1 cellular context compared by ENCODE assay signal in the genomic region with DNA sequence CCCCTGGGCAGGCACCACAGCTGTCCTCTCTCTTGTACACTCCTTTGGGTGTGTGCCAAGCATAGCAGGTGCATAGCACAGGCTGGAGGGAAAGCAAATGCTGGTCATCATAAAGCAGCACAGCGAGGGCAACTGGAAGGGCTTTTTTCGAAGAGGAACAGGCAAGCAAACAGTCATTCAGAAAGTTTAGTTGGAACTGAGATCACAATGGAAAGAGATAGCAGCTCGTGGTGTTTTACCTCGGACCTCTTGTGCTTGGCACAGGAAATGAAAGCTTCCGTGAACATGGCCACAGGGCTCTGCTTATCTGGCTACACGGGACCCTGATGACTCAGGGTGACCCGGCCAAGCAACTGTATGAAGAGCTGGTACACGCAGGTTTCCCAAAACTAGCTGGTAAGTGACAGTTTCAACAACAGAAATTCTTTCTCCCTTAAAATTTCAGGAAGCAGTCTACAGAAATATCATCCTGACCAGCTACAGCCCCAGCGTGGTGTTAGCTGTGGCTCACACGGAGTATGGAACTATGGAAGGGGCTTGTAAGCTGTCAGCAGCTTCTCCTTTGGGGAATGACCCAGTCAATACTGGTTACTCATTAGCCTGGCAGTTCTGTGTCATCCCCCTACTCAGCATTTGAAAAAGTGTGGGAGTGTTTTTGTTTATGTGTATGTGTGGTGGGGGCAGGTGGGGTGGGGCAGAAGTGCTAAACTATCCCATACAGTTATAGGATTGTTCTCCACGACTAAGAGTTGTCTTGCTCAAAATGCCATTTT.
TF ChIP-seq lines count a peak whose summit lies in the region.

No MANE protein-coding gene starts in this region.

TF ChIP-seq in HepG2, 621 proteins besides CTCF, POLR2A, EP300 and RAD21 (continued from another document):
- TF ChIP-seq, protein P1, sequence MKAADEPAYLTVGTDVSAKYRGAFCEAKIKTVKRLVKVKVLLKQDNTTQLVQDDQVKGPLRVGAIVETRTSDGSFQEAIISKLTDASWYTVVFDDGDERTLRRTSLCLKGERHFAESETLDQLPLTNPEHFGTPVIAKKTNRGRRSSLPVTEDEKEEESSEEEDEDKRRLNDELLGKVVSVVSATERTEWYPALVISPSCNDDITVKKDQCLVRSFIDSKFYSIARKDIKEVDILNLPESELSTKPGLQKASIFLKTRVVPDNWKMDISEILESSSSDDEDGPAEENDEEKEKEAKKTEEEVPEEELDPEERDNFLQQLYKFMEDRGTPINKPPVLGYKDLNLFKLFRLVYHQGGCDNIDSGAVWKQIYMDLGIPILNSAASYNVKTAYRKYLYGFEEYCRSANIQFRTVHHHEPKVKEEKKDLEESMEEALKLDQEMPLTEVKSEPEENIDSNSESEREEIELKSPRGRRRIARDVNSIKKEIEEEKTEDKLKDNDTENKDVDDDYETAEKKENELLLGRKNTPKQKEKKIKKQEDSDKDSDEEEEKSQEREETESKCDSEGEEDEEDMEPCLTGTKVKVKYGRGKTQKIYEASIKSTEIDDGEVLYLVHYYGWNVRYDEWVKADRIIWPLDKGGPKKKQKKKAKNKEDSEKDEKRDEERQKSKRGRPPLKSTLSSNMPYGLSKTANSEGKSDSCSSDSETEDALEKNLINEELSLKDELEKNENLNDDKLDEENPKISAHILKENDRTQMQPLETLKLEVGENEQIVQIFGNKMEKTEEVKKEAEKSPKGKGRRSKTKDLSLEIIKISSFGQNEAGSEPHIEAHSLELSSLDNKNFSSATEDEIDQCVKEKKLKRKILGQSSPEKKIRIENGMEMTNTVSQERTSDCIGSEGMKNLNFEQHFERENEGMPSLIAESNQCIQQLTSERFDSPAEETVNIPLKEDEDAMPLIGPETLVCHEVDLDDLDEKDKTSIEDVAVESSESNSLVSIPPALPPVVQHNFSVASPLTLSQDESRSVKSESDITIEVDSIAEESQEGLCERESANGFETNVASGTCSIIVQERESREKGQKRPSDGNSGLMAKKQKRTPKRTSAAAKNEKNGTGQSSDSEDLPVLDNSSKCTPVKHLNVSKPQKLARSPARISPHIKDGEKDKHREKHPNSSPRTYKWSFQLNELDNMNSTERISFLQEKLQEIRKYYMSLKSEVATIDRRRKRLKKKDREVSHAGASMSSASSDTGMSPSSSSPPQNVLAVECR (CRISPR knock-in tag; IDR thresholded peaks at IDR 0.05; ENCODE audit: borderline replicate concordance) = peak; percentile 43; the same call in 1 of the 2 replicates
- TF ChIP-seq ZNF562 (CRISPR knock-in tag; IDR thresholded peaks at IDR 0.05; ENCODE audit: borderline replicate concordance) (no peak), ETV5 (CRISPR knock-in tag; IDR thresholded peaks at IDR 0.05; ENCODE audit: borderline replicate concordance) (peak; percentile 34; the same call in 1 of the 2 replicates), ARNT2 (CRISPR knock-in tag; IDR thresholded peaks at IDR 0.05; ENCODE audit: low read depth) (no peak), HNRNPK (IDR thresholded peaks at IDR 0.05; ENCODE audit: low read depth, low read length, poor library complexity, severe bottlenecking) (no peak)
- TF ChIP-seq, protein P2, sequence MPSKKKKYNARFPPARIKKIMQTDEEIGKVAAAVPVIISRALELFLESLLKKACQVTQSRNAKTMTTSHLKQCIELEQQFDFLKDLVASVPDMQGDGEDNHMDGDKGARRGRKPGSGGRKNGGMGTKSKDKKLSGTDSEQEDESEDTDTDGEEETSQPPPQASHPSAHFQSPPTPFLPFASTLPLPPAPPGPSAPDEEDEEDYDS (CRISPR knock-in tag; IDR thresholded peaks at IDR 0.05) = 0 out of 2 replicates have a peak, but pooled peaks have one; percentile 15
- TF ChIP-seq, protein P3, sequence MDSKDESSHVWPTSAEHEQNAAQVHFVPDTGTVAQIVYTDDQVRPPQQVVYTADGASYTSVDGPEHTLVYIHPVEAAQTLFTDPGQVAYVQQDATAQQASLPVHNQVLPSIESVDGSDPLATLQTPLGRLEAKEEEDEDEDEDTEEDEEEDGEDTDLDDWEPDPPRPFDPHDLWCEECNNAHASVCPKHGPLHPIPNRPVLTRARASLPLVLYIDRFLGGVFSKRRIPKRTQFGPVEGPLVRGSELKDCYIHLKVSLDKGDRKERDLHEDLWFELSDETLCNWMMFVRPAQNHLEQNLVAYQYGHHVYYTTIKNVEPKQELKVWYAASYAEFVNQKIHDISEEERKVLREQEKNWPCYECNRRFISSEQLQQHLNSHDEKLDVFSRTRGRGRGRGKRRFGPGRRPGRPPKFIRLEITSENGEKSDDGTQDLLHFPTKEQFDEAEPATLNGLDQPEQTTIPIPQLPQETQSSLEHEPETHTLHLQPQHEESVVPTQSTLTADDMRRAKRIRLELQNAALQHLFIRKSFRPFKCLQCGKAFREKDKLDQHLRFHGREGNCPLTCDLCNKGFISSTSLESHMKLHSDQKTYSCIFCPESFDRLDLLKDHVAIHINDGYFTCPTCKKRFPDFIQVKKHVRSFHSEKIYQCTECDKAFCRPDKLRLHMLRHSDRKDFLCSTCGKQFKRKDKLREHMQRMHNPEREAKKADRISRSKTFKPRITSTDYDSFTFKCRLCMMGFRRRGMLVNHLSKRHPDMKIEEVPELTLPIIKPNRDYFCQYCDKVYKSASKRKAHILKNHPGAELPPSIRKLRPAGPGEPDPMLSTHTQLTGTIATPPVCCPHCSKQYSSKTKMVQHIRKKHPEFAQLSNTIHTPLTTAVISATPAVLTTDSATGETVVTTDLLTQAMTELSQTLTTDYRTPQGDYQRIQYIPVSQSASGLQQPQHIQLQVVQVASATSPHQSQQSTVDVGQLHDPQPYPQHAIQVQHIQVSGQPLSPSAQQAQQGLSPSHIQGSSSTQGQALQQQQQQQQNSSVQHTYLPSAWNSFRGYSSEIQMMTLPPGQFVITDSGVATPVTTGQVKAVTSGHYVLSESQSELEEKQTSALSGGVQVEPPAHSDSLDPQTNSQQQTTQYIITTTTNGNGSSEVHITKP (CRISPR knock-in tag; IDR thresholded peaks at IDR 0.05; ENCODE audit: low read depth) = no peak
- TF ChIP-seq, protein P4, sequence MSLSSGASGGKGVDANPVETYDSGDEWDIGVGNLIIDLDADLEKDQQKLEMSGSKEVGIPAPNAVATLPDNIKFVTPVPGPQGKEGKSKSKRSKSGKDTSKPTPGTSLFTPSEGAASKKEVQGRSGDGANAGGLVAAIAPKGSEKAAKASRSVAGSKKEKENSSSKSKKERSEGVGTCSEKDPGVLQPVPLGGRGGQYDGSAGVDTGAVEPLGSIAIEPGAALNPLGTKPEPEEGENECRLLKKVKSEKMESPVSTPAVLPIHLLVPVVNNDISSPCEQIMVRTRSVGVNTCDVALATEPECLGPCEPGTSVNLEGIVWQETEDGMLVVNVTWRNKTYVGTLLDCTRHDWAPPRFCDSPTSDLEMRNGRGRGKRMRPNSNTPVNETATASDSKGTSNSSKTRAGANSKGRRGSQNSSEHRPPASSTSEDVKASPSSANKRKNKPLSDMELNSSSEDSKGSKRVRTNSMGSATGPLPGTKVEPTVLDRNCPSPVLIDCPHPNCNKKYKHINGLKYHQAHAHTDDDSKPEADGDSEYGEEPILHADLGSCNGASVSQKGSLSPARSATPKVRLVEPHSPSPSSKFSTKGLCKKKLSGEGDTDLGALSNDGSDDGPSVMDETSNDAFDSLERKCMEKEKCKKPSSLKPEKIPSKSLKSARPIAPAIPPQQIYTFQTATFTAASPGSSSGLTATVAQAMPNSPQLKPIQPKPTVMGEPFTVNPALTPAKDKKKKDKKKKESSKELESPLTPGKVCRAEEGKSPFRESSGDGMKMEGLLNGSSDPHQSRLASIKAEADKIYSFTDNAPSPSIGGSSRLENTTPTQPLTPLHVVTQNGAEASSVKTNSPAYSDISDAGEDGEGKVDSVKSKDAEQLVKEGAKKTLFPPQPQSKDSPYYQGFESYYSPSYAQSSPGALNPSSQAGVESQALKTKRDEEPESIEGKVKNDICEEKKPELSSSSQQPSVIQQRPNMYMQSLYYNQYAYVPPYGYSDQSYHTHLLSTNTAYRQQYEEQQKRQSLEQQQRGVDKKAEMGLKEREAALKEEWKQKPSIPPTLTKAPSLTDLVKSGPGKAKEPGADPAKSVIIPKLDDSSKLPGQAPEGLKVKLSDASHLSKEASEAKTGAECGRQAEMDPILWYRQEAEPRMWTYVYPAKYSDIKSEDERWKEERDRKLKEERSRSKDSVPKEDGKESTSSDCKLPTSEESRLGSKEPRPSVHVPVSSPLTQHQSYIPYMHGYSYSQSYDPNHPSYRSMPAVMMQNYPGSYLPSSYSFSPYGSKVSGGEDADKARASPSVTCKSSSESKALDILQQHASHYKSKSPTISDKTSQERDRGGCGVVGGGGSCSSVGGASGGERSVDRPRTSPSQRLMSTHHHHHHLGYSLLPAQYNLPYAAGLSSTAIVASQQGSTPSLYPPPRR (CRISPR knock-in tag; IDR thresholded peaks at IDR 0.05; ENCODE audit: borderline replicate concordance) = no peak
- TF ChIP-seq, protein P5, sequence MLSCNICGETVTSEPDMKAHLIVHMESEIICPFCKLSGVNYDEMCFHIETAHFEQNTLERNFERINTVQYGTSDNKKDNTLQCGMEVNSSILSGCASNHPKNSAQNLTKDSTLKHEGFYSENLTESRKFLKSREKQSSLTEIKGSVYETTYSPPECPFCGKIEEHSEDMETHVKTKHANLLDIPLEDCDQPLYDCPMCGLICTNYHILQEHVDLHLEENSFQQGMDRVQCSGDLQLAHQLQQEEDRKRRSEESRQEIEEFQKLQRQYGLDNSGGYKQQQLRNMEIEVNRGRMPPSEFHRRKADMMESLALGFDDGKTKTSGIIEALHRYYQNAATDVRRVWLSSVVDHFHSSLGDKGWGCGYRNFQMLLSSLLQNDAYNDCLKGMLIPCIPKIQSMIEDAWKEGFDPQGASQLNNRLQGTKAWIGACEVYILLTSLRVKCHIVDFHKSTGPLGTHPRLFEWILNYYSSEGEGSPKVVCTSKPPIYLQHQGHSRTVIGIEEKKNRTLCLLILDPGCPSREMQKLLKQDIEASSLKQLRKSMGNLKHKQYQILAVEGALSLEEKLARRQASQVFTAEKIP (CRISPR knock-in tag; IDR thresholded peaks at IDR 0.05; ENCODE audit: borderline replicate concordance) = no peak
- TF ChIP-seq, protein P6, sequence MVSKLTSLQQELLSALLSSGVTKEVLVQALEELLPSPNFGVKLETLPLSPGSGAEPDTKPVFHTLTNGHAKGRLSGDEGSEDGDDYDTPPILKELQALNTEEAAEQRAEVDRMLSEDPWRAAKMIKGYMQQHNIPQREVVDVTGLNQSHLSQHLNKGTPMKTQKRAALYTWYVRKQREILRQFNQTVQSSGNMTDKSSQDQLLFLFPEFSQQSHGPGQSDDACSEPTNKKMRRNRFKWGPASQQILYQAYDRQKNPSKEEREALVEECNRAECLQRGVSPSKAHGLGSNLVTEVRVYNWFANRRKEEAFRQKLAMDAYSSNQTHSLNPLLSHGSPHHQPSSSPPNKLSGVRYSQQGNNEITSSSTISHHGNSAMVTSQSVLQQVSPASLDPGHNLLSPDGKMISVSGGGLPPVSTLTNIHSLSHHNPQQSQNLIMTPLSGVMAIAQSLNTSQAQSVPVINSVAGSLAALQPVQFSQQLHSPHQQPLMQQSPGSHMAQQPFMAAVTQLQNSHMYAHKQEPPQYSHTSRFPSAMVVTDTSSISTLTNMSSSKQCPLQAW (CRISPR knock-in tag; IDR thresholded peaks at IDR 0.05) = peak; percentile 73
- TF ChIP-seq, protein P7, sequence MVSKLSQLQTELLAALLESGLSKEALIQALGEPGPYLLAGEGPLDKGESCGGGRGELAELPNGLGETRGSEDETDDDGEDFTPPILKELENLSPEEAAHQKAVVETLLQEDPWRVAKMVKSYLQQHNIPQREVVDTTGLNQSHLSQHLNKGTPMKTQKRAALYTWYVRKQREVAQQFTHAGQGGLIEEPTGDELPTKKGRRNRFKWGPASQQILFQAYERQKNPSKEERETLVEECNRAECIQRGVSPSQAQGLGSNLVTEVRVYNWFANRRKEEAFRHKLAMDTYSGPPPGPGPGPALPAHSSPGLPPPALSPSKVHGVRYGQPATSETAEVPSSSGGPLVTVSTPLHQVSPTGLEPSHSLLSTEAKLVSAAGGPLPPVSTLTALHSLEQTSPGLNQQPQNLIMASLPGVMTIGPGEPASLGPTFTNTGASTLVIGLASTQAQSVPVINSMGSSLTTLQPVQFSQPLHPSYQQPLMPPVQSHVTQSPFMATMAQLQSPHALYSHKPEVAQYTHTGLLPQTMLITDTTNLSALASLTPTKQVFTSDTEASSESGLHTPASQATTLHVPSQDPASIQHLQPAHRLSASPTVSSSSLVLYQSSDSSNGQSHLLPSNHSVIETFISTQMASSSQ (IDR thresholded peaks at IDR 0.05; ENCODE audit: low read depth) = peak; percentile 80
- TF ChIP-seq, protein P7 (CRISPR knock-in tag; IDR thresholded peaks at IDR 0.05; ENCODE audit: borderline replicate concordance) = peak; percentile 32; the same call in 1 of the 2 replicates
